Comparison of ENCODE assay signal across 8 cellular contexts in genomic region chr9:66752324-66752923, GRCh38.
DNase-seq lines count a peak whose midpoint lies in the region; ATAC-seq, FAIRE-seq and TF ChIP-seq lines count a peak whose summit lies in the region.
"Not testable (repeated sequence)": the region's sequence is repeated elsewhere in the genome, so short reads cannot be mapped to it uniquely, and the experiment has no call there.

No MANE protein-coding gene starts in this region.

- not testable (repeated sequence) for H2AFZ ChIP-seq in HCT116 (ENCODE audit: low read depth, low read length, poor library complexity, severe bottlenecking); HepG2 (ENCODE audit: low read length)

- not testable (repeated sequence) for H3K36me3 Mint-ChIP-seq in WTC11; osteocyte (ENCODE audit: unreplicated experiment)

- H3K27me3 ChIP-seq in HCT116 (ENCODE audit: insufficient read depth, low read length); HepG2 (ENCODE audit: control insufficient read depth in 1 of 2, insufficient read depth in 2 of 2, low read length in 2 of 2); upper lobe of right lung: not testable (repeated sequence)

- not testable (repeated sequence) for H3K4me1 Mint-ChIP-seq in WTC11; osteocyte (ENCODE audit: unreplicated experiment)

- intact Hi-C loops in HCT116 (cut with micrococcal nuclease); cardiac septum (cut with DNase I); HepG2 (cut with micrococcal nuclease; ENCODE audit: unreplicated experiment); upper lobe of right lung (cut with DNase I): not testable (repeated sequence)

- DNase-seq in G401 (ENCODE audit: low spot score): peak; percentile 0
- not testable (repeated sequence) for DNase-seq in HCT116 (ENCODE audit: low read depth, low spot score); WTC11 (ENCODE audit: low spot score); HepG2 (ENCODE audit: low spot score)
- DNase-seq in ecto neural progenitor cell (ENCODE audit: low spot score): peak; percentile 11
- peak; percentile 50 for DNase-seq in cardiac septum (ENCODE audit: low spot score)
- peak; percentile 40 for DNase-seq in osteocyte (ENCODE audit: extremely low spot score, unreplicated experiment)
- DNase-seq in upper lobe of right lung: peak; percentile 10

- not testable (repeated sequence) for TF ChIP-seq CTCF in HCT116 (IDR thresholded peaks at IDR 0.05 in 2 of 3, conservative IDR thresholded peaks at IDR 0.05 in 1 of 3; ENCODE audit: borderline replicate concordance in 1 of 3, insufficient read depth in 1 of 3, low read depth in 2 of 3, low read length in 2 of 3); WTC11 (IDR thresholded peaks at IDR 0.05); HepG2 (CRISPR knock-in tag; IDR thresholded peaks at IDR 0.05); osteocyte (IDR thresholded peaks at IDR 0.05); upper lobe of right lung (IDR thresholded peaks at IDR 0.05)

- not testable (repeated sequence) for H3K9me3 Mint-ChIP-seq in WTC11; osteocyte (ENCODE audit: unreplicated experiment)

- in situ Hi-C loops in G401 (cut with HindIII; ENCODE audit: low sequenced_read_pairs); HepG2 (cut with HindIII; ENCODE audit: extremely low pct_ligation_motif_present, low pct_unique_long_range_greater_than_20kb): not testable (repeated sequence)

- ATAC-seq in HCT116: 0 out of 2 replicates have a peak, but pooled peaks have one; percentile 36
- peak; percentile 90 for ATAC-seq in WTC11
- peak; percentile 81 for ATAC-seq in HepG2
- peak; percentile 9 for ATAC-seq in upper lobe of right lung

- H3K9me3 ChIP-seq in HCT116 (ENCODE audit: control insufficient read depth in 1 of 2, insufficient read depth in 1 of 2, low read depth in 1 of 2, low read length in 2 of 2); HepG2 (ENCODE audit: low read length); upper lobe of right lung: not testable (repeated sequence)

- CTCF ChIA-PET in HCT116 (lab: Charles Lee); WTC11 (lab: Charles Lee); HepG2 (lab: Yijun Ruan, JAX; ENCODE audit: low intra/inter-chr PET ratio, low total read pairs): not testable (repeated sequence)

- not testable (repeated sequence) for H3K4me1 ChIP-seq in HCT116 (ENCODE audit: control insufficient read depth in 1 of 2, insufficient read depth in 2 of 2, low read length in 2 of 2); HepG2 (ENCODE audit: insufficient read depth, low read length); upper lobe of right lung

- TF ChIP-seq RAD21 in HCT116 (IDR thresholded peaks at IDR 0.05; ENCODE audit: low read depth); HepG2 (CRISPR knock-in tag; IDR thresholded peaks at IDR 0.05): not testable (repeated sequence)

- H3K27ac ChIP-seq in HCT116 (ENCODE audit: low read depth, low read length); HepG2 (ENCODE audit: extremely low read length, insufficient read depth, low read length); upper lobe of right lung: not testable (repeated sequence)

- not testable (repeated sequence) for FAIRE-seq in HepG2 (lab: Jason Lieb, UNC)

- TF ChIP-seq EP300 in HepG2 (IDR thresholded peaks at IDR 0.05; ENCODE audit: low read depth in 2 of 2, low read length in 2 of 2); HepG2 (CRISPR knock-in tag; IDR thresholded peaks at IDR 0.05; ENCODE audit: borderline replicate concordance): not testable (repeated sequence)

- not testable (repeated sequence) for BruUV-seq in HCT116 (replicated peaks; lab: Mats Ljungman, UMichigan); HepG2 (replicated peaks; lab: Mats Ljungman, UMichigan)

- not testable (repeated sequence) for H3K27me3 Mint-ChIP-seq in WTC11 (ENCODE audit: low read depth); osteocyte (ENCODE audit: unreplicated experiment)

- not testable (repeated sequence) for H3K9ac ChIP-seq in HCT116 (ENCODE audit: low read length); HepG2 (ENCODE audit: insufficient read depth, low read depth, low read length)

- H4K20me1 ChIP-seq in HCT116 (ENCODE audit: insufficient read depth); HepG2 (ENCODE audit: insufficient read depth, low read length): not testable (repeated sequence)

- H3K9me2 ChIP-seq in HCT116 (ENCODE audit: insufficient read depth): not testable (repeated sequence)

- not testable (repeated sequence) for H3K36me3 ChIP-seq in HCT116 (ENCODE audit: control insufficient read depth in 1 of 2, insufficient read depth in 2 of 2, low read length in 2 of 2); HepG2 (replicated peaks in 1 of 2; ENCODE audit: control insufficient read depth in 1 of 2, insufficient read depth in 2 of 2, low read length in 2 of 2); upper lobe of right lung

- H3K4me2 ChIP-seq in HCT116 (ENCODE audit: low read length); HepG2 (ENCODE audit: low read depth, low read length): not testable (repeated sequence)

- not testable (repeated sequence) for TF ChIP-seq POLR2A in HCT116 (IDR thresholded peaks at IDR 0.05; ENCODE audit: borderline replicate concordance, extremely low read depth, insufficient read depth, insufficient read length); HepG2 (IDR thresholded peaks at IDR 0.05; ENCODE audit: insufficient read depth in 1 of 2, low read depth in 2 of 2, low read length in 2 of 2)

- H3K27ac Mint-ChIP-seq in WTC11; osteocyte (ENCODE audit: unreplicated experiment): not testable (repeated sequence)

- RAD21 ChIA-PET in HCT116 (lab: Charles Lee; ENCODE audit: low non-redundant PET in 1 of 2, low total read pairs in 2 of 2, uncharacterized antibody in 2 of 2, unreplicated experiment in 2 of 2): not testable (repeated sequence)

- WGBS in HepG2 (ENCODE audit: low lambda C conversion rate): 31% methylated on average over 9 of the region's 15 CpGs

- not testable (repeated sequence) for H3K4me3 Mint-ChIP-seq in WTC11; osteocyte (ENCODE audit: unreplicated experiment)

- POLR2A ChIA-PET in HCT116 (lab: Charles Lee); WTC11 (lab: Charles Lee); HepG2 (lab: Yijun Ruan, JAX): not testable (repeated sequence)

- not testable (repeated sequence) for H3K79me2 ChIP-seq in HCT116 (ENCODE audit: insufficient read depth, low read length); HepG2 (ENCODE audit: insufficient read depth, low read length)

- H3K4me3 ChIP-seq in HCT116 (replicated peaks in 1 of 2; ENCODE audit: low read depth in 1 of 2, low read length in 2 of 2); HepG2 (replicated peaks in 1 of 3; ENCODE audit: insufficient read depth in 1 of 3, low read depth in 2 of 3, low read length in 3 of 3); upper lobe of right lung: not testable (repeated sequence)

Comparison
In these comparisons a context has a peak if more than half of its experiments do, and no peak if none do; other contexts are left out.
1. ATAC-seq: peak in every context shown above with its lines; median percentile 90 in WTC11; 81 in HepG2; 36 in HCT116; 9 in upper lobe of right lung.